Comparison of ENCODE assay signal across 8 cellular contexts in the genomic region with DNA sequence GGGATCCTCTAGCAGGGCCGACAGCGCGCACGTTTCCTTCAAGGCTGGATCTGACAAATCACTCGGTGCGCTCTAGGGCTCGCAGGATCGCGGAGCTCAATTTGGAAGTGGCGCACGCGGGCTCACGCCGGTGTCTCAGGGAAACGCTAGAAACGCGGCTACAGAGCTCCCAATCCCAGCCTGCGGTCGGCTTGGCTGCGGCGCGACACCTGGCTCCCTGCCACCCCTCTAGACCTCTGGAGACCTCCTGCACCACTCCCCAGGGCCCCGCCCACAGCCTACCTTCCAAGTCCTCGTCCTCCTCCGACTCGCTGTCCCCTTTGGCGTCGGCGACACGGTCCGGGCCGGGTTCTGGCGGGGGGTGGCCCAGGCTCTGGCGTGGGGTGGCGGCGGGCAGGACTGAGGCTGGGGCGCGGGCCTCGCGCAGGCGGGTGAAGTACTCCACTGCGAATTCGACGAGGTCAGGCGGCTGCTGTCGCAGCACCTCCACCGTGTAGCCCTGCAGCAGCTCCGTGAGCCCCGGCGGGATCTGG. TPM values are rescaled to one million over a fixed set of nuclear protein-coding genes. Genes with fewer than 3 reads are reported as not detected.
DNase-seq lines count a peak whose midpoint lies in the region; ATAC-seq, FAIRE-seq and TF ChIP-seq lines count a peak whose summit lies in the region.

No MANE protein-coding gene starts in this region.

- H3K27ac Mint-ChIP-seq in activated CD8-positive, alpha-beta memory T cell treated with anti-CD3 and anti-CD28 coated beads, Interleukin-2, amount 10 ng/mL, durations not matched to agents 7 days and 5 days, result peak overlapping the region; percentile 77

- no peaks in the 10 kb centered on the region for H3K79me2 ChIP-seq in H1 (ENCODE audit: control insufficient read depth in 1 of 2, insufficient read depth in 2 of 2, low read length in 2 of 2)

- DNase-seq in AG08395 (ENCODE audit: low spot score) (peak; percentile 77), NCI-H748 (lab: John Stamatoyannopoulos, UW; ENCODE audit: unreplicated experiment) (peak; percentile 81), H1 (ENCODE audit: low read depth in 1 of 2, low spot score in 2 of 2) (peak; percentile 23 to 81), medulla oblongata (ENCODE audit: extremely low spot score) (peak; percentile 59)
- DNase-seq in activated CD8-positive, alpha-beta memory T cell treated with anti-CD3 and anti-CD28 coated beads, Interleukin-2, amount 10 ng/mL, durations not matched to agents 7 days and 5 days, result peak; percentile 64
- peak; percentile 21 to 46 (median 27) for DNase-seq in stimulated activated CD4-positive, alpha-beta T cell treated with anti-CD3 and anti-CD28 coated beads, TNF-alpha, amount 100 ng/mL, for 48 hours (ENCODE audit: low read depth in 3 of 3)

- CTCF ChIA-PET in activated CD8-positive, alpha-beta memory T cell treated with anti-CD3 and anti-CD28 coated beads, Interleukin-2, amount 10 ng/mL, durations not matched to agents 7 days and 5 days (lab: Charles Lee), result interaction anchor here (0.9 to 2.6 kb wide), 9 partner anchors 13 to 111 kb away, joined by 3 to 12 read pairs (median 4); a partner anchor contains a TSS
- CTCF ChIA-PET in H1 (lab: Charles Lee; ENCODE audit: partially characterized antibody), result interaction anchor here (0.5 to 1.8 kb wide), 5 partner anchors 26 to 689 kb away, joined by 3 read pairs; no protein-coding TSS in a partner anchor

- no peak overlapping the region for H3K4ac ChIP-seq in H1 (replicated peaks; ENCODE audit: insufficient read length, low read depth, low read length)

- no peak overlapping the region for H2BK15ac ChIP-seq in H1 (ENCODE audit: low read length)

- ATAC-seq in GM19023 (IDR thresholded peaks at IDR 0.05; ENCODE audit: unreplicated experiment) (peak; percentile 32), HG03378 (IDR thresholded peaks at IDR 0.05; ENCODE audit: unreplicated experiment) (peak; percentile 25)
- peak; percentile 67 for ATAC-seq in activated CD8-positive, alpha-beta memory T cell treated with anti-CD3 and anti-CD28 coated beads, Interleukin-2, amount 10 ng/mL, durations not matched to agents 7 days and 5 days

- H2AK5ac ChIP-seq in H1 (ENCODE audit: low read depth, low read length), result no peak overlapping the region

- peak overlapping the region in 2 of 4 experiments; percentile 41; a peak in 3 of 7 replicates for H3K9ac ChIP-seq in H1 (replicated peaks in 1 of 4; ENCODE audit: extremely low read depth in 1 of 4, low read depth in 3 of 4, low read length in 3 of 4)

- peaks cover 10% of the 10 kb centered on the region for H3K23me2 ChIP-seq in H1 (ENCODE audit: low read depth, low read length)

- peaks cover 13% of the 10 kb centered on the region for H3K36me3 Mint-ChIP-seq in activated CD8-positive, alpha-beta memory T cell treated with anti-CD3 and anti-CD28 coated beads, Interleukin-2, amount 10 ng/mL, durations not matched to agents 7 days and 5 days

- peaks cover 0 to 2% (median 0%) of the 10 kb centered on the region in 4 experiments; a peak in 1 of 7 replicates for H3K4me1 ChIP-seq in H1 (replicated peaks in 1 of 4; ENCODE audit: control insufficient read depth in 3 of 4, insufficient read depth in 4 of 4, low read length in 3 of 4)

- H3K27me3 Mint-ChIP-seq in activated CD8-positive, alpha-beta memory T cell treated with anti-CD3 and anti-CD28 coated beads, Interleukin-2, amount 10 ng/mL, durations not matched to agents 7 days and 5 days, result no peaks in the 10 kb centered on the region

- H4K91ac ChIP-seq in H1 (replicated peaks; ENCODE audit: insufficient read length, low read length), result no peak overlapping the region

- TF ChIP-seq POLR2A in H1 (IDR thresholded peaks at IDR 0.05; ENCODE audit: control extremely low read depth in 1 of 2, low read depth in 2 of 2, low read length in 2 of 2), result no peak

- H4K5ac ChIP-seq in H1 (ENCODE audit: insufficient read length, low read depth, low read length), result no peak overlapping the region

- H4K8ac ChIP-seq in H1 (ENCODE audit: extremely low read depth, insufficient read depth, low read length), result peak overlapping the region; percentile 89; the same call in 1 of the 2 replicates

- H2AFZ ChIP-seq in H1 (ENCODE audit: low read length), result 0 out of 2 replicates have a peak overlapping the region, but pooled peaks have one; percentile 11

- no peaks in the 10 kb centered on the region for H3K36me3 ChIP-seq in H1 (ENCODE audit: control insufficient read depth in 2 of 4, insufficient read depth in 4 of 4, low read length in 3 of 4)

- no peak for FAIRE-seq in H1 (lab: Jason Lieb, UNC)

- H2BK120ac ChIP-seq in H1 (replicated peaks; ENCODE audit: low read depth, low read length), result no peak overlapping the region

- no peak overlapping the region; the same call in 1 of the 2 replicates for H3K18ac ChIP-seq in H1 (ENCODE audit: extremely low read depth, low read length)

- peak overlapping the region; percentile 80 for H3K4me3 Mint-ChIP-seq in activated CD8-positive, alpha-beta memory T cell treated with anti-CD3 and anti-CD28 coated beads, Interleukin-2, amount 10 ng/mL, durations not matched to agents 7 days and 5 days

- no peak overlapping the region for H2BK20ac ChIP-seq in H1 (ENCODE audit: low read length)

- no peak overlapping the region for H3K23ac ChIP-seq in H1 (ENCODE audit: insufficient read length)

- no peaks in the 10 kb centered on the region for H3K79me1 ChIP-seq in H1 (ENCODE audit: low read depth, low read length)

- no peaks in the 10 kb centered on the region for H3K9me3 Mint-ChIP-seq in activated CD8-positive, alpha-beta memory T cell treated with anti-CD3 and anti-CD28 coated beads, Interleukin-2, amount 10 ng/mL, durations not matched to agents 7 days and 5 days (ENCODE audit: low read depth)

- H2BK5ac ChIP-seq in H1 (ENCODE audit: low read depth, low read length), result no peak overlapping the region

- H3K56ac ChIP-seq in H1 (replicated peaks; ENCODE audit: insufficient read length, low read depth, low read length), result no peak overlapping the region

- no peaks in the 10 kb centered on the region for H4K20me1 ChIP-seq in H1 (replicated peaks in 1 of 2; ENCODE audit: control insufficient read depth in 1 of 2, insufficient read depth in 2 of 2, low read length in 2 of 2)

- TF ChIP-seq EP300 in H1 (IDR thresholded peaks at IDR 0.05; ENCODE audit: borderline replicate concordance in 1 of 2, low read depth in 2 of 2, low read length in 2 of 2), result no peak

- H3K4me2 ChIP-seq in H1 (ENCODE audit: insufficient read depth in 1 of 2, low read depth in 2 of 2, low read length in 2 of 2), result peak overlapping the region; percentile 74 to 95

- H3K27me3 ChIP-seq in H1 (replicated peaks in 1 of 4; ENCODE audit: control insufficient read depth in 3 of 4, extremely low read depth in 1 of 4, insufficient read depth in 3 of 4, low read length in 3 of 4), result peaks cover 0 to 5% (median 0%) of the 10 kb centered on the region in 4 experiments; a peak in 3 of 7 replicates

- H3K14ac ChIP-seq in H1 (ENCODE audit: insufficient read length), result no peak overlapping the region

- no peak for TF ChIP-seq RAD21 in H1 (IDR thresholded peaks at IDR 0.05 in 1 of 2, conservative IDR thresholded peaks at IDR 0.05 in 1 of 2; ENCODE audit: low read depth in 2 of 2, low read length in 2 of 2)

- no peaks in the 10 kb centered on the region for H3K9me3 ChIP-seq in H1 (ENCODE audit: insufficient read depth in 2 of 2, low read depth in 1 of 2, low read length in 1 of 2)

- no peak overlapping the region for H2BK12ac ChIP-seq in H1 (ENCODE audit: low read depth, low read length)

- POLR2A ChIA-PET in H1 (lab: Charles Lee; ENCODE audit: partially characterized antibody), result interaction anchor here (0.7 to 2.0 kb wide), 13 partner anchors 9 to 246 kb away, joined by 3 to 4 read pairs (median 3); a partner anchor contains a TSS

- WGBS in H1 (ENCODE audit: extremely low coverage in 1 of 2, insufficient coverage in 1 of 2, insufficient read length in 1 of 2, insufficient replicate concordance in 2 of 2, low coverage in 1 of 2, low lambda C conversion rate in 2 of 2, missing lambda C conversion rate in 1 of 2), 2 experiments, result 1% methylated on average over 33 of the region's 50 CpGs; no CpG with 5 or more reads in 1 of the 2 experiments

- no peak for TF ChIP-seq CTCF in H1 (IDR thresholded peaks at IDR 0.05; ENCODE audit: control extremely low read depth in 1 of 3, insufficient read depth in 1 of 3, low read depth in 1 of 3, low read length in 3 of 3)

- H3K4me3 ChIP-seq in H1 (ENCODE audit: extremely low read depth in 1 of 4, insufficient read depth in 2 of 4, low read depth in 3 of 4, low read length in 4 of 4), result peak overlapping the region; percentile 50 to 75 (median 64)

- no peak overlapping the region for H3K27ac ChIP-seq in H1 (ENCODE audit: low read depth, low read length)

- H3K4me1 Mint-ChIP-seq in activated CD8-positive, alpha-beta memory T cell treated with anti-CD3 and anti-CD28 coated beads, Interleukin-2, amount 10 ng/mL, durations not matched to agents 7 days and 5 days, result peaks cover 27% of the 10 kb centered on the region

RNA-seq across cellular contexts. Expression of a gene that starts 0.6 kb away (rescaled TPM):
- 10 to 100 TPM; 27.9 to 33.0 TPM for total RNA-seq in activated CD8-positive, alpha-beta memory T cell treated with anti-CD3 and anti-CD28 coated beads, Interleukin-2, amount 10 ng/mL, durations not matched to agents 7 days and 5 days
- 42.4 and 46.3 TPM in 2 replicates for total RNA-seq in H1 (2021; fragmentation: NEBNext Ultra II Directional; extraction: Animal tissue kit (Norgen Biotek cat#: 25700))
- polyA plus RNA-seq in H1 (2011; rRNA removed), result 6.3 and 14.1 TPM in 2 replicates
- 6.7 TPM for polyA plus RNA-seq in H1 (2011; cell fraction: cytosol; rRNA removed)
- 9.5 TPM for polyA plus RNA-seq in H1 (2011; cell fraction: nucleus; rRNA removed)
- polyA plus RNA-seq in H1 (2012, experiment 1 of 2), result 10.3 to 15.4 TPM (median 13.4 TPM) in 4 replicates
- polyA plus RNA-seq in H1 (2012, experiment 2 of 2), result 6.3 TPM
- 22.9 TPM for polyA plus RNA-seq in H1 (2013, experiment 1 of 2)
- 23.2 TPM for polyA plus RNA-seq in H1 (2013, experiment 2 of 2)
- polyA minus RNA-seq in H1 (2011; rRNA and poly(A)+ RNA removed), result 24.5 and 26.6 TPM in 2 replicates
- polyA minus RNA-seq in H1 (2011; cell fraction: cytosol; rRNA and poly(A)+ RNA removed), result 18.1 TPM
- polyA minus RNA-seq in H1 (2011; cell fraction: nucleus; rRNA and poly(A)+ RNA removed), result 8.3 TPM

RNA-seq across cellular contexts. Expression of a gene that starts 51.6 kb away (rescaled TPM):
- 10 to 100 TPM; 26.7 to 35.6 TPM for total RNA-seq in activated CD8-positive, alpha-beta memory T cell treated with anti-CD3 and anti-CD28 coated beads, Interleukin-2, amount 10 ng/mL, durations not matched to agents 7 days and 5 days
- total RNA-seq in H1 (2021; fragmentation: NEBNext Ultra II Directional; extraction: Animal tissue kit (Norgen Biotek cat#: 25700)), result 3.8 and 5.1 TPM in 2 replicates
- 2.6 and 4.0 TPM in 2 replicates for polyA plus RNA-seq in H1 (2011; rRNA removed)
- polyA plus RNA-seq in H1 (2011; cell fraction: cytosol; rRNA removed), result 5.7 TPM
- 2.6 TPM for polyA plus RNA-seq in H1 (2011; cell fraction: nucleus; rRNA removed)
- 4.3 to 6.5 TPM (median 5.0 TPM) in 4 replicates for polyA plus RNA-seq in H1 (2012, experiment 1 of 2)
- polyA plus RNA-seq in H1 (2012, experiment 2 of 2), result 3.6 TPM
- polyA plus RNA-seq in H1 (2013, experiment 1 of 2), result 3.5 TPM
- polyA plus RNA-seq in H1 (2013, experiment 2 of 2), result 4.0 TPM
- polyA minus RNA-seq in H1 (2011; rRNA and poly(A)+ RNA removed), result 2.8 and 4.1 TPM in 2 replicates
- 2.0 TPM for polyA minus RNA-seq in H1 (2011; cell fraction: cytosol; rRNA and poly(A)+ RNA removed)
- polyA minus RNA-seq in H1 (2011; cell fraction: nucleus; rRNA and poly(A)+ RNA removed), result 2.4 TPM

Comparison
In these comparisons a context has a peak if more than half of its experiments do, and no peak if none do; other contexts are left out.
1. DNase-seq: peak in every context shown above with its lines; median percentile 81 in NCI-H748; 77 in AG08395; 64 in activated CD8-positive, alpha-beta memory T cell treated with anti-CD3 and anti-CD28 coated beads, Interleukin-2, amount 10 ng/mL, durations not matched to agents 7 days and 5 days; 59 in medulla oblongata; 52 in H1; 27 in stimulated activated CD4-positive, alpha-beta T cell treated with anti-CD3 and anti-CD28 coated beads, TNF-alpha, amount 100 ng/mL, for 48 hours.